Comparison of ENCODE assay signal across 8 cellular contexts in genomic region chr7:50793115-50793946, GRCh38. TPM values are rescaled to one million over a fixed set of nuclear protein-coding genes. Genes with fewer than 3 reads are reported as not detected.
DNase-seq lines count a peak whose midpoint lies in the region; ATAC-seq lines count a peak whose summit lies in the region.

No MANE protein-coding gene starts in this region.

- peak overlapping the region; percentile 66 for H3K4me3 Mint-ChIP-seq in activated T-cell treated with anti-CD3 and anti-CD28 coated beads, Interleukin-2, amount 50 U/mL, for 24 hours
- H3K4me3 Mint-ChIP-seq in naive thymus-derived CD8-positive, alpha-beta T cell = peak overlapping the region; percentile 64 to 89 (median 75)

- peaks cover 3% of the 10 kb centered on the region for H3K9me3 Mint-ChIP-seq in activated T-cell treated with anti-CD3 and anti-CD28 coated beads, Interleukin-2, amount 50 U/mL, for 24 hours
- peaks cover 0 to 10% (median 0%) of the 10 kb centered on the region in 9 donors for H3K9me3 Mint-ChIP-seq in naive thymus-derived CD8-positive, alpha-beta T cell

- peaks cover 5% of the 10 kb centered on the region; the same call in 1 of the 2 replicates for H3K9me3 ChIP-seq in ES-I3 (ENCODE audit: control insufficient read depth, insufficient read depth, low read length)

- H3K4me1 ChIP-seq in ES-I3 (ENCODE audit: insufficient read depth, low read length) = peaks cover 15% of the 10 kb centered on the region

- POLR2A ChIA-PET in naive thymus-derived CD8-positive, alpha-beta T cell (lab: Charles Lee) = no interaction called here

- H3K27me3 Mint-ChIP-seq in activated T-cell treated with anti-CD3 and anti-CD28 coated beads, Interleukin-2, amount 50 U/mL, for 24 hours = peaks cover 59% of the 10 kb centered on the region
- peaks cover 15 to 52% (median 26%) of the 10 kb centered on the region in 5 donors for H3K27me3 Mint-ChIP-seq in naive thymus-derived CD8-positive, alpha-beta T cell

- no peaks in the 10 kb centered on the region for H3K36me3 ChIP-seq in ES-I3 (ENCODE audit: insufficient read depth, low read length)

- H3K9ac ChIP-seq in ES-I3 (ENCODE audit: low read depth, low read length) = peak overlapping the region; percentile 77

- H3K36me3 Mint-ChIP-seq in activated T-cell treated with anti-CD3 and anti-CD28 coated beads, Interleukin-2, amount 50 U/mL, for 24 hours (ENCODE audit: low read depth) = no peaks in the 10 kb centered on the region
- H3K36me3 Mint-ChIP-seq in naive thymus-derived CD8-positive, alpha-beta T cell = peaks cover 0 to 4% (median 0%) of the 10 kb centered on the region in 3 donors

- peak; percentile 88 for DNase-seq in NCI-H510A (lab: John Stamatoyannopoulos, UW)
- peak; percentile 55 for DNase-seq in activated T-cell treated with anti-CD3 and anti-CD28 coated beads, Interleukin-2, amount 50 U/mL, for 24 hours
- DNase-seq in fibroblast of peridontal ligament (ENCODE audit: extremely low read depth) = peak; percentile 34
- peak in 5 of 10 donors; percentile 16 to 39 (median 23) for DNase-seq in naive thymus-derived CD8-positive, alpha-beta T cell
- no peak for DNase-seq in pons (ENCODE audit: low spot score)

- peaks cover 14% of the 10 kb centered on the region for H3K4me1 Mint-ChIP-seq in activated T-cell treated with anti-CD3 and anti-CD28 coated beads, Interleukin-2, amount 50 U/mL, for 24 hours (ENCODE audit: low read depth)
- H3K4me1 Mint-ChIP-seq in naive thymus-derived CD8-positive, alpha-beta T cell = peaks cover 3 to 21% (median 16%) of the 10 kb centered on the region in 4 donors

- no peak overlapping the region for H3K27ac Mint-ChIP-seq in activated T-cell treated with anti-CD3 and anti-CD28 coated beads, Interleukin-2, amount 50 U/mL, for 24 hours
- H3K27ac Mint-ChIP-seq in naive thymus-derived CD8-positive, alpha-beta T cell = no peak overlapping the region

- ATAC-seq in naive thymus-derived CD8-positive, alpha-beta T cell = peak; percentile 64 to 71
- ATAC-seq in HG03025 (IDR thresholded peaks at IDR 0.05; ENCODE audit: low FRiP score, unreplicated experiment) (no peak), HG03565 (IDR thresholded peaks at IDR 0.05; ENCODE audit: unreplicated experiment) (no peak)

RNA-seq across cellular contexts. Expression of gene GRB10, which starts 10.6 kb away (rescaled TPM):
- 1 to 10 TPM in 1 of 2 experiments, under 1 TPM in 1; 0.62 to 1.0 TPM for total RNA-seq in naive thymus-derived CD8-positive, alpha-beta T cell
- 1 to 10 TPM in 2 of 3 donors, under 1 TPM in 1; 0.47 to 2.9 (median 2.0) TPM for polyA plus RNA-seq in naive thymus-derived CD8-positive, alpha-beta T cell

Comparison
In these comparisons a context has a peak if more than half of its experiments do, and no peak if none do; other contexts are left out.
1. ATAC-seq: peak in naive thymus-derived CD8-positive, alpha-beta T cell (2 of 2); none in HG03025 (single experiment) and HG03565 (single experiment).